ENCODE assay signal across 11 cellular contexts in the genomic region with DNA sequence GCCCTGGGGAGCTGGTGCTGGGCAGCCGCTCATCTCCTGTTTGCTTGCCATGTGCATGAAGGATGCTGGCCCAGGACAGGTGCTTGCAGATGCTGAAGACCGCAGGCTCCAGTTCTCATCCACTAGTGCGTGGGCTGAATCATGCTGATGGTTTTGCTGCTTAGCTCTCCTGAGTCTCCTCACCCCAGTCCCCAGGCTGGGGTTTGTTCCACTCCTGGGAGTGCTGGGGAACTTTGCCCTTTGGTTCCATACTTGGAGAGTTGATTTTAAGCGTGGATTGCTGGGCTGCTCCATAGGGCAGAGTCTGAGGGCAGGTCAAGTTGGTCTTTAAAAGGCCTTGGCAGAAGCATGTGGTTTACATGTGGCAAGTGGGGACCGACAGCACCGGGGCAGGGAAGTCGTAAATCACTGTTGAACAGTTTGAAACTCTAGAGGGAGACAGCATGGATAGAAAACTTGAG. TPM values are rescaled to one million over a fixed set of nuclear protein-coding genes. Genes with fewer than 3 reads are reported as not detected.
DNase-seq lines count a peak whose midpoint lies in the region; ATAC-seq lines count a peak whose summit lies in the region.
"Had no signal": no experiment of that assay in that cellular context is flagged by ENCODE, and none has a peak within 500 bp of the region (broad histone marks: within the 10 kb centered on the region; RNA-seq: fewer than 3 reads in every experiment).

No MANE protein-coding gene starts in this region.

- H3K4me3 Mint-ChIP-seq in activated naive CD4-positive, alpha-beta T cell treated with anti-CD3 and anti-CD28 coated beads, Interleukin-2, amount 10 ng/mL, durations not matched to agents 7 days and 5 days, result no peak overlapping the region

- H3K27ac ChIP-seq in right cardiac atrium (ENCODE audit: low read length) (peak overlapping the region; percentile 60), stomach smooth muscle (ENCODE audit: low read length) (peak overlapping the region; percentile 84), aorta (ENCODE audit: low read depth in 1 of 2, low read length in 2 of 2) (no peak overlapping the region)
- H3K27ac ChIP-seq: SJSA1 had no signal

- CTCF ChIA-PET in activated naive CD4-positive, alpha-beta T cell treated with anti-CD3 and anti-CD28 coated beads, Interleukin-2, amount 10 ng/mL, durations not matched to agents 7 days and 5 days (lab: Charles Lee), result interaction anchor here (1.0 kb wide), 1 partner anchor 112 kb away, joined by 3 read pairs; no protein-coding TSS in a partner anchor

- no peak for DNase-seq in activated naive CD4-positive, alpha-beta T cell treated with anti-CD3 and anti-CD28 coated beads, Interleukin-2, amount 10 ng/mL, durations not matched to agents 7 days and 5 days
- no peak for DNase-seq in activated naive CD4-positive, alpha-beta T cell treated with anti-CD3 and anti-CD28 coated beads, Interleukin-2, amount 50 U/mL, for 16 hours
- DNase-seq in OCI-M1 (lab: John Stamatoyannopoulos, UW) (peak; percentile 7), right cardiac atrium (no peak), aorta (no peak)
- no peak for DNase-seq in stimulated activated naive CD4-positive, alpha-beta T cell (lab: John Stamatoyannopoulos, UW)
- DNase-seq: activated T-cell treated with anti-CD3 and anti-CD28 coated beads, Interleukin-2, amount 50 U/mL, for 1 hour; NCI-H1930 had no signal

- H3K4me3 ChIP-seq in right cardiac atrium (ENCODE audit: low read length) (no peak overlapping the region), stomach smooth muscle (ENCODE audit: low read length in 2 of 2) (no peak overlapping the region), aorta (ENCODE audit: low read length in 2 of 2) (no peak overlapping the region)
- H3K4me3 ChIP-seq: SJSA1 had no signal

- H3K27me3 ChIP-seq in right cardiac atrium (ENCODE audit: control insufficient read depth, insufficient read depth) (no peaks in the 10 kb centered on the region), stomach smooth muscle (ENCODE audit: control insufficient read depth in 1 of 2, insufficient read depth in 2 of 2, low read length in 2 of 2) (no peaks in the 10 kb centered on the region), aorta (ENCODE audit: control insufficient read depth in 1 of 2, insufficient read depth in 2 of 2, low read length in 1 of 2) (no peaks in the 10 kb centered on the region)
- H3K27me3 ChIP-seq: SJSA1 had no signal

- H3K27ac Mint-ChIP-seq in activated naive CD4-positive, alpha-beta T cell treated with anti-CD3 and anti-CD28 coated beads, Interleukin-2, amount 10 ng/mL, durations not matched to agents 7 days and 5 days, result peak overlapping the region; percentile 81

- no peaks in the 10 kb centered on the region for H3K27me3 Mint-ChIP-seq in activated naive CD4-positive, alpha-beta T cell treated with anti-CD3 and anti-CD28 coated beads, Interleukin-2, amount 10 ng/mL, durations not matched to agents 7 days and 5 days

- H3K36me3 Mint-ChIP-seq in activated naive CD4-positive, alpha-beta T cell treated with anti-CD3 and anti-CD28 coated beads, Interleukin-2, amount 10 ng/mL, durations not matched to agents 7 days and 5 days, result peaks cover 28% of the 10 kb centered on the region

- 66% methylated on average over 7 of the region's 7 CpGs for WGBS in right cardiac atrium
- WGBS in aorta, 2 donors, result 62 to 65% methylated on average over 7 of the region's 7 CpGs

- no peaks in the 10 kb centered on the region for H3K9me3 Mint-ChIP-seq in activated naive CD4-positive, alpha-beta T cell treated with anti-CD3 and anti-CD28 coated beads, Interleukin-2, amount 10 ng/mL, durations not matched to agents 7 days and 5 days

- intact Hi-C loops in right cardiac atrium (cut with DNase I) (no loop called here), aorta (cut with DNase I) (loop anchor here in 1 of 2 donors (10.0 kb wide), 1 partner anchor 81 kb away; no protein-coding TSS in a partner anchor)

- H3K9ac ChIP-seq in stomach smooth muscle (ENCODE audit: low read length in 2 of 2), result no peak overlapping the region

- ATAC-seq in right cardiac atrium (no peak), HG03520 (IDR thresholded peaks at IDR 0.05; ENCODE audit: unreplicated experiment) (no peak), aorta (ENCODE audit: low FRiP score) (no peak)

- peaks cover 55% of the 10 kb centered on the region for H3K4me1 Mint-ChIP-seq in activated naive CD4-positive, alpha-beta T cell treated with anti-CD3 and anti-CD28 coated beads, Interleukin-2, amount 10 ng/mL, durations not matched to agents 7 days and 5 days

- H3K4me1 ChIP-seq in right cardiac atrium (ENCODE audit: control insufficient read depth, insufficient read depth, low read length) (peaks cover 8% of the 10 kb centered on the region), stomach smooth muscle (ENCODE audit: control insufficient read depth, insufficient read depth, low read length) (peaks cover 15% of the 10 kb centered on the region), aorta (ENCODE audit: control insufficient read depth in 1 of 2, insufficient read depth in 2 of 2, low read length in 2 of 2) (no peaks in the 10 kb centered on the region)

- H3K9me3 ChIP-seq in right cardiac atrium (ENCODE audit: control insufficient read depth, low read length), result no peaks in the 10 kb centered on the region
- no peaks in the 10 kb centered on the region for H3K9me3 ChIP-seq in stomach smooth muscle (ENCODE audit: control insufficient read depth in 2 of 2, low read length in 2 of 2)
- no peaks in the 10 kb centered on the region for H3K9me3 ChIP-seq in aorta (ENCODE audit: control insufficient read depth, low read length)
- H3K9me3 ChIP-seq: SJSA1 had no signal

- H3K36me3 ChIP-seq in stomach smooth muscle (ENCODE audit: control insufficient read depth in 2 of 2, insufficient read depth in 2 of 2, low read length in 2 of 2) (peaks cover 0 to 2% of the 10 kb centered on the region in 2 donors), aorta (ENCODE audit: control insufficient read depth in 1 of 2, insufficient read depth in 2 of 2, low read length in 1 of 2) (no peaks in the 10 kb centered on the region)
- H3K36me3 ChIP-seq: SJSA1 had no signal

RNA-seq across cellular contexts. Expression of a gene that starts 9.1 kb away (rescaled TPM):
- total RNA-seq in right cardiac atrium, result 10 to 100 TPM; 25.4 to 32.1 (median 28.6) TPM
- polyA plus RNA-seq in right cardiac atrium, result 28.7 TPM
- 10 to 100 TPM; 24.7 to 36.5 TPM for total RNA-seq in aorta
- 10 to 100 TPM; 17.1 to 19.5 TPM for polyA plus RNA-seq in aorta

RNA-seq across cellular contexts. Expression of a gene that starts 36.2 kb away (rescaled TPM):
- total RNA-seq in right cardiac atrium (10 to 100 TPM; 48.2 to 84.7 (median 54.6) TPM), aorta (100 to 1,000 TPM; 146 to 172 TPM)
- polyA plus RNA-seq in right cardiac atrium (29.0 TPM), aorta (10 to 100 TPM; 30.6 to 69.1 TPM)

Comparison
In these comparisons a context has a peak if more than half of its experiments do, and no peak if none do; other contexts are left out.
1. H3K27ac ChIP-seq: peak in right cardiac atrium (single experiment) and stomach smooth muscle (single experiment); none in aorta (0 of 2).